ENCODE assay signal across 10 cellular contexts in the genomic region with DNA sequence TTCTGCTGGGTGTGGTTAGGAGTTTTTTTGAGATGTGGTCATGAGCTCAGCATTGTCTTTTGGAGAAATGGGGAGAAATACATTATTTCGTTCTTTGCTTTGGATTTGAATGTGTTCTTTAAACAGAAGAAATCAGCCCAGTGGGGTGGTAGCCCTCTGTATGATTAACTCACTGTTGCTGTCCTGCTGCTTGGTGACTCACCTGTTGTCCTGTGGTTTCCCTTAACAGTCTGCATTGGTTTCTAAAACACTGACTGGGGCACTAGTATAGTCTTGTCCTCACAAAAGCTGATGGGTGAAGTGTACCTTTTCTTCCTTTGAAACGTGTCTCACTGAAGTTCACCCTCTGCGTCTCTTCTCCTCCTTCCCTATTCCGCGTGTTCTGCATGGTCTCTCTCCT.
DNase-seq lines count a peak whose midpoint lies in the region; ATAC-seq, FAIRE-seq and TF ChIP-seq lines count a peak whose summit lies in the region.
"Had no signal": no experiment of that assay in that cellular context is flagged by ENCODE, and none has a peak within 500 bp of the region (broad histone marks: within the 10 kb centered on the region; RNA-seq: fewer than 3 reads in every experiment).

No MANE protein-coding gene starts in this region.

- FAIRE-seq in small intestine (lab: Jason Lieb, UNC): no peak

- POLR2A ChIA-PET in Panc1 (lab: Charles Lee) (no interaction called here), T-cell (lab: Charles Lee) (no interaction called here)

- no peaks in the 10 kb centered on the region for H3K4me1 Mint-ChIP-seq in T-cell
- H3K4me1 Mint-ChIP-seq in T-helper 17 cell: peaks cover 2% of the 10 kb centered on the region
- H3K4me1 Mint-ChIP-seq: naive B cell had no signal

- H3K27me3 Mint-ChIP-seq in T-cell (no peaks in the 10 kb centered on the region), T-helper 17 cell (no peaks in the 10 kb centered on the region)
- H3K27me3 Mint-ChIP-seq: brain, naive B cell had no signal

- in situ Hi-C loops in Panc1 (cut with HindIII; ENCODE audit: low pct_unique_long_range_greater_than_20kb, low sequenced_read_pairs): no loop called here

- no peak overlapping the region for H3K27ac ChIP-seq in Panc1 (ENCODE audit: low read length)
- peak overlapping the region; percentile 41 for H3K27ac ChIP-seq in iPS-20b (ENCODE audit: low read length)
- H3K27ac ChIP-seq in small intestine (ENCODE audit: low read depth in 1 of 2, low read length in 1 of 2): no peak overlapping the region

- no TSS peak for BruUV-seq in Panc1 (replicated peaks; lab: Mats Ljungman, UMichigan)

- H3K27ac Mint-ChIP-seq in T-cell (no peak overlapping the region), T-helper 17 cell (no peak overlapping the region)
- H3K27ac Mint-ChIP-seq: brain, naive B cell had no signal

- peak; percentile 82 for ATAC-seq in GM18873 (IDR thresholded peaks at IDR 0.05; ENCODE audit: low FRiP score, unreplicated experiment)
- peak; percentile 98 for ATAC-seq in HG02759 (IDR thresholded peaks at IDR 0.05; ENCODE audit: unreplicated experiment)
- peak; percentile 78; the same call in 1 of the 2 replicates for ATAC-seq in Panc1
- ATAC-seq in T-cell (replicated peaks in 1 of 4): no peak
- ATAC-seq in T-helper 17 cell: no peak

- H3K9ac ChIP-seq in iPS-20b (ENCODE audit: low read depth, low read length): peak overlapping the region; percentile 74; the same call in 1 of the 2 replicates

- H3K36me3 ChIP-seq in Panc1 (ENCODE audit: control insufficient read depth, insufficient read depth, low read length) (peaks cover 16% of the 10 kb centered on the region), iPS-20b (ENCODE audit: insufficient read depth, low read depth, low read length) (peaks cover 78% of the 10 kb centered on the region), small intestine (ENCODE audit: control insufficient read depth in 2 of 2, insufficient read depth in 2 of 2, low read length in 2 of 2) (peaks cover 5 to 14% of the 10 kb centered on the region in 2 donors)

- CTCF ChIA-PET in Panc1 (lab: Charles Lee) (no interaction called here), T-cell (lab: Charles Lee) (no interaction called here)

- 86 to 90% (median 89%) methylated on average over 5 of the region's 5 CpGs for WGBS in small intestine, 3 donors

- DNase-seq in Panc1 (ENCODE audit: low read depth, low spot score) (no peak), small intestine (no peak), T-cell (no peak), T-helper 17 cell (no peak)
- no peak for DNase-seq in stimulated activated CD4-positive, alpha-beta T cell treated with anti-CD3 and anti-CD28 coated beads, Interleukin-4, amount 100 ng/mL, for 4 hours
- DNase-seq: naive B cell had no signal

- H3K27me3 ChIP-seq in Panc1 (ENCODE audit: control insufficient read depth, insufficient read depth, low read length): no peaks in the 10 kb centered on the region
- no peaks in the 10 kb centered on the region for H3K27me3 ChIP-seq in iPS-20b (ENCODE audit: insufficient read depth, low read length)
- H3K27me3 ChIP-seq in small intestine (ENCODE audit: control insufficient read depth in 2 of 2, insufficient read depth in 2 of 2, low read length in 2 of 2): no peaks in the 10 kb centered on the region

- no peaks in the 10 kb centered on the region for H3K9me3 ChIP-seq in Panc1 (ENCODE audit: control insufficient read depth, insufficient read depth, low read depth, low read length)
- H3K9me3 ChIP-seq in iPS-20b (ENCODE audit: insufficient read depth, low read depth, low read length): no peaks in the 10 kb centered on the region
- H3K9me3 ChIP-seq in small intestine (ENCODE audit: control insufficient read depth, low read depth): no peaks in the 10 kb centered on the region
- H3K9me3 ChIP-seq in T-helper 17 cell (ENCODE audit: control insufficient read depth, low read length, poor library complexity, severe bottlenecking): no peaks in the 10 kb centered on the region

- TF ChIP-seq CTCF in Panc1 (IDR thresholded peaks at IDR 0.05): no peak

- no peak overlapping the region for H3K4me3 ChIP-seq in Panc1 (ENCODE audit: low read depth in 2 of 2, low read length in 2 of 2)
- 0 out of 2 replicates have a peak overlapping the region, but pooled peaks have one; percentile 1 for H3K4me3 ChIP-seq in iPS-20b (ENCODE audit: low read length)
- H3K4me3 ChIP-seq in small intestine (ENCODE audit: low read depth in 1 of 2, low read length in 2 of 2): no peak overlapping the region

- no peaks in the 10 kb centered on the region for H3K9me3 Mint-ChIP-seq in T-cell
- H3K9me3 Mint-ChIP-seq: brain, naive B cell had no signal

- no peaks in the 10 kb centered on the region for H3K4me1 ChIP-seq in Panc1 (ENCODE audit: control insufficient read depth, insufficient read depth, low read length)
- H3K4me1 ChIP-seq in iPS-20b (ENCODE audit: insufficient read depth, low read length): peaks cover 27% of the 10 kb centered on the region; the same call in 1 of the 2 replicates
- no peaks in the 10 kb centered on the region for H3K4me1 ChIP-seq in small intestine (ENCODE audit: control insufficient read depth in 2 of 2, insufficient read depth in 1 of 2, low read depth in 1 of 2, low read length in 1 of 2)

- H3K4me3 Mint-ChIP-seq in T-cell (no peak overlapping the region), T-helper 17 cell (no peak overlapping the region)
- H3K4me3 Mint-ChIP-seq: brain, naive B cell had no signal

- H3K36me3 Mint-ChIP-seq in T-cell: no peaks in the 10 kb centered on the region
- H3K36me3 Mint-ChIP-seq in T-helper 17 cell (ENCODE audit: low read depth): no peaks in the 10 kb centered on the region
- H3K36me3 Mint-ChIP-seq: naive B cell had no signal

- intact Hi-C loops in Panc1 (cut with micrococcal nuclease; ENCODE audit: unreplicated experiment): loop anchor here (10.0 kb wide), 1 partner anchor 389 kb away; no protein-coding TSS in a partner anchor

Comparison
In these comparisons a context has a peak if more than half of its experiments do, and no peak if none do; other contexts are left out.
1. ATAC-seq: peak in GM18873 (single experiment), HG02759 (single experiment) and Panc1 (single experiment); none in T-cell (0 of 4) and T-helper 17 cell (single experiment).